ENCODE assay signal across 13 cellular contexts in genomic region chr2:241724259-241724974, GRCh38. TPM values are rescaled to one million over a fixed set of nuclear protein-coding genes. Genes with fewer than 3 reads are reported as not detected.
DNase-seq lines count a peak whose midpoint lies in the region; ATAC-seq, FAIRE-seq and TF ChIP-seq lines count a peak whose summit lies in the region.
"Had no signal": no experiment of that assay in that cellular context is flagged by ENCODE, and none has a peak within 500 bp of the region (broad histone marks: within the 10 kb centered on the region; RNA-seq: fewer than 3 reads in every experiment).

No MANE protein-coding gene starts in this region.

- peak in 1 of 2 donors; percentile 41 for DNase-seq in stimulated activated naive CD8-positive, alpha-beta T cell treated with anti-CD3 and anti-CD28 coated beads, Interleukin-15, amount 100 ng/mL, for 72 hours
- no peak for DNase-seq in stimulated activated naive CD8-positive, alpha-beta T cell treated with anti-CD3 and anti-CD28 coated beads, Interleukin-15, Interleukin-2, amounts not matched to agents 100 U/mL and 50 U/mL, for 24 hours
- DNase-seq in NCI-H1105 treated with DMSO at 0.1 percent for 48 hours (lab: John Stamatoyannopoulos, UW) (peak; percentile 24), endodermal cell (peak; percentile 79), AG08396 (ENCODE audit: low spot score) (no peak), small intestine (no peak)
- DNase-seq in central memory CD4-positive, alpha-beta T cell, result no peak
- DNase-seq: DMS79, NCI-H510A had no signal

- no peak overlapping the region for H3K27ac ChIP-seq in endodermal cell (ENCODE audit: low read depth, low read length)
- H3K27ac ChIP-seq in small intestine (ENCODE audit: low read depth in 1 of 2, low read length in 1 of 2), result no peak overlapping the region

- no peak for FAIRE-seq in small intestine (lab: Jason Lieb, UNC)
- FAIRE-seq: urothelium cell line had no signal

- peak overlapping the region in 1 of 2 donors; percentile 20 for H3K27ac Mint-ChIP-seq in stimulated activated naive CD8-positive, alpha-beta T cell treated with anti-CD3 and anti-CD28 coated beads, Interleukin-15, amount 100 ng/mL, for 72 hours
- H3K27ac Mint-ChIP-seq in endodermal cell, result no peak overlapping the region

- H3K9me3 ChIP-seq in endodermal cell (ENCODE audit: control insufficient read depth, low read length) (peaks cover 27% of the 10 kb centered on the region), small intestine (ENCODE audit: control insufficient read depth, low read depth) (no peaks in the 10 kb centered on the region)

- H3K27me3 ChIP-seq in endodermal cell (ENCODE audit: control insufficient read depth, insufficient read depth, low read length, poor library complexity, severe bottlenecking) (no peaks in the 10 kb centered on the region), small intestine (ENCODE audit: control insufficient read depth in 2 of 2, insufficient read depth in 2 of 2, low read length in 2 of 2) (no peaks in the 10 kb centered on the region)

- peak; percentile 59 for ATAC-seq in stimulated activated naive CD8-positive, alpha-beta T cell treated with anti-CD3 and anti-CD28 coated beads, Interleukin-15, amount 100 ng/mL, for 72 hours
- ATAC-seq in stimulated activated naive CD8-positive, alpha-beta T cell treated with anti-CD3 and anti-CD28 coated beads, Interleukin-15, Interleukin-2, amounts not matched to agents 100 U/mL and 50 U/mL, for 24 hours, result no peak
- no peak for ATAC-seq in GM19395 (IDR thresholded peaks at IDR 0.05; ENCODE audit: unreplicated experiment)

- no peak overlapping the region for H3K4me3 Mint-ChIP-seq in stimulated activated naive CD8-positive, alpha-beta T cell treated with anti-CD3 and anti-CD28 coated beads, Interleukin-15, amount 100 ng/mL, for 72 hours
- H3K4me3 Mint-ChIP-seq in endodermal cell, result no peak overlapping the region

- no peak overlapping the region for H3K9ac ChIP-seq in endodermal cell (ENCODE audit: extremely low read depth, low read length, poor library complexity, severe bottlenecking)

- TF ChIP-seq CTCF in endodermal cell (conservative IDR thresholded peaks at IDR 0.05), result peak; percentile 66

- H3K27me3 Mint-ChIP-seq in stimulated activated naive CD8-positive, alpha-beta T cell treated with anti-CD3 and anti-CD28 coated beads, Interleukin-15, amount 100 ng/mL, for 72 hours, result no peaks in the 10 kb centered on the region
- no peaks in the 10 kb centered on the region for H3K27me3 Mint-ChIP-seq in endodermal cell (ENCODE audit: insufficient read depth)
- H3K27me3 Mint-ChIP-seq: IgD-negative memory B cell had no signal

- H3K4me3 ChIP-seq in endodermal cell (ENCODE audit: low read length) (no peak overlapping the region), small intestine (ENCODE audit: low read depth in 1 of 2, low read length in 2 of 2) (no peak overlapping the region)

- 95% methylated on average over 25 to 41 of the region's 41 CpGs for WGBS in endodermal cell (ENCODE audit: insufficient coverage in 1 of 2, insufficient read length in 1 of 2), 2 experiments
- WGBS in small intestine, 3 donors, result 97% methylated on average over 41 of the region's 41 CpGs

- no peaks in the 10 kb centered on the region for H3K4me1 ChIP-seq in endodermal cell (ENCODE audit: control insufficient read depth, insufficient read depth, low read length)
- H3K4me1 ChIP-seq in small intestine (ENCODE audit: control insufficient read depth in 2 of 2, insufficient read depth in 1 of 2, low read depth in 1 of 2, low read length in 1 of 2), result no peaks in the 10 kb centered on the region

- H3K4me1 Mint-ChIP-seq in stimulated activated naive CD8-positive, alpha-beta T cell treated with anti-CD3 and anti-CD28 coated beads, Interleukin-15, amount 100 ng/mL, for 72 hours, result peaks cover under 1% of the 10 kb centered on the region
- H3K4me1 Mint-ChIP-seq in endodermal cell, result no peaks in the 10 kb centered on the region

- H3K9me3 Mint-ChIP-seq in stimulated activated naive CD8-positive, alpha-beta T cell treated with anti-CD3 and anti-CD28 coated beads, Interleukin-15, amount 100 ng/mL, for 72 hours, result no peaks in the 10 kb centered on the region
- peaks cover 35% of the 10 kb centered on the region for H3K9me3 Mint-ChIP-seq in endodermal cell
- H3K9me3 Mint-ChIP-seq: IgD-negative memory B cell had no signal

- H3K36me3 ChIP-seq in endodermal cell (ENCODE audit: control insufficient read depth, insufficient read depth, low read length) (peaks cover 49% of the 10 kb centered on the region), small intestine (ENCODE audit: control insufficient read depth in 2 of 2, insufficient read depth in 2 of 2, low read length in 2 of 2) (peaks cover 6 to 22% of the 10 kb centered on the region in 2 donors)

- peaks cover 77% of the 10 kb centered on the region for H3K36me3 Mint-ChIP-seq in endodermal cell (ENCODE audit: low read depth)

RNA-seq across cellular contexts. Expression of gene D2HGDH, which starts 10.0 kb away (rescaled TPM):
- 10 to 100 TPM; 25.1 to 34.8 TPM for total RNA-seq in endodermal cell
- polyA plus RNA-seq in endodermal cell (2013, experiment 1 of 2), result 21.2 TPM
- polyA plus RNA-seq in endodermal cell (2013, experiment 2 of 2), result 19.8 TPM
- 10 to 100 TPM; 19.6 to 35.1 (median 31.9) TPM for polyA plus RNA-seq in small intestine

RNA-seq across cellular contexts. Expression of gene ING5, which starts 22.6 kb away (rescaled TPM):
- total RNA-seq in endodermal cell, result 10 to 100 TPM; 44.9 to 53.1 TPM
- 33.1 TPM for polyA plus RNA-seq in endodermal cell (2013, experiment 1 of 2)
- 33.4 TPM for polyA plus RNA-seq in endodermal cell (2013, experiment 2 of 2)
- polyA plus RNA-seq in small intestine, result 10 to 100 TPM; 20.3 to 44.1 (median 26.8) TPM

RNA-seq across cellular contexts. Expression of gene DTYMK, which starts 37.8 kb away (rescaled TPM):
- 10 to 100 TPM; 60.9 to 62.4 TPM for total RNA-seq in endodermal cell
- polyA plus RNA-seq in endodermal cell (2013, experiment 1 of 2), result 66.3 TPM
- polyA plus RNA-seq in endodermal cell (2013, experiment 2 of 2), result 64.8 TPM
- 10 to 100 TPM; 14.3 to 59.3 (median 15.4) TPM for polyA plus RNA-seq in small intestine

RNA-seq across cellular contexts. Expression of gene GAL3ST2, which starts 52.2 kb away (rescaled TPM):
- total RNA-seq in endodermal cell, result under 1 TPM; 0.57 to 0.91 TPM
- not detected for polyA plus RNA-seq in endodermal cell (2013, experiment 1 of 2)
- not detected for polyA plus RNA-seq in endodermal cell (2013, experiment 2 of 2)
- polyA plus RNA-seq in small intestine, result under 1 TPM in 1 of 3 donors, not detected in 2; 0.04 TPM
- total RNA-seq: T-helper 1 cell treated with Interleukin-12 subunit alpha and Interleukin-12 subunit beta and Interleukin-4 antibody, amounts not matched to agents 30 ng/mL and 1 ng/mL, for 36 hours had no signal
- polyA plus RNA-seq: IgD-negative memory B cell had no signal

Comparison
In these comparisons a context has a peak if more than half of its experiments do, and no peak if none do; other contexts are left out.
1. DNase-seq: peak in NCI-H1105 treated with DMSO at 0.1 percent for 48 hours (single experiment) and endodermal cell (single experiment); none in stimulated activated naive CD8-positive, alpha-beta T cell treated with anti-CD3 and anti-CD28 coated beads, Interleukin-15, Interleukin-2, amounts not matched to agents 100 U/mL and 50 U/mL, for 24 hours (single experiment), central memory CD4-positive, alpha-beta T cell (single experiment), AG08396 (single experiment) and small intestine (single experiment).